Comparison of ENCODE assay signal across 8 cellular contexts in the genomic region with DNA sequence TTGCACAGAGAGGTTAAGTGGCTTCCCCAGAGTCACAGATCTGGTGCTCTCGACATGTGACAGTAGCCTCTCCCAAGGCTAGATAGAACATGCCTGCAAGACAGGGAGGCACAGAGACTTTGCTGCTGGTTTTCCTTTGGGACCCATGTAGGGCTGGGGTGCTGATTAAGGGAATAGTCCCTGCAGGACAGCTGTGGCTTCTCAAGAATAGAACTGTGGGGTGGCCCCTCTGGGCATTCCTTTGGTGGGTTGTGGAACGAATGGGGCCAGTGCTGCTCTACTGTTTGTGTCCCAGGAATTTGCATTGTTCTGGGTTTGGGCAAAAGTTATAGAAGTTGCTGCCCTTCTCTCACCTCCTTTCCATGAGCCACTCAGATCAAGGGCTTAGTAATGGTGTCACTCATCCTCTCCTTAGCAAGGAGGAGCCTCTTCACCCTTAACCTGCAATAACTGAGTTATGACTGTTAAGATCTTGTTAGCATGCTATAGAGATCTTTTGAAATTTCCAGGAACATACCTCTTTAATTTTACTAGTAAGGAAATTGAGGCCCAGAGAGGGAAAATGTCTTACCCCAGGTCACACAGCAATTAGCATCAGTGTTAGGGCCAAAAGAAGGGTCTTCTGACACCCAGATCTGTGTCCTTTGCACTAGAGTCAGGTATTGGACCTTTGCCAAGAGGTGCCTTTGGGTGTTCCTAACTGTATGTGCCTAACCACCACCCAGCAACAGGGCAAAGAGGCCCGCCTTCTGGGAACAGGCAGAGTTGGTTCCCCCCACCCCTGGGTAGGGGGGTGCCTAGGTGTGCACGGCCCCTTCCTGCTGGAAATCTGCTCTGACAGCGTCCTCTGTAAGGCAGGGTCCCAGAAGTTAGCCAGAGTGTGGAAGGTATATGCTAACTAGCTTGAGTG. TPM values are rescaled to one million over a fixed set of nuclear protein-coding genes. Genes with fewer than 3 reads are reported as not detected.
DNase-seq lines count a peak whose midpoint lies in the region; ATAC-seq, FAIRE-seq and TF ChIP-seq lines count a peak whose summit lies in the region.

No MANE protein-coding gene starts in this region.

- peak overlapping the region; percentile 33 for H3K9ac ChIP-seq in rectal smooth muscle tissue (ENCODE audit: low read length)

- no peak for FAIRE-seq in frontal cortex (lab: Jason Lieb, UNC)

- peaks cover 76% of the 10 kb centered on the region for H3K4me1 ChIP-seq in PC-9 (replicated peaks; ENCODE audit: insufficient read depth)
- H3K4me1 ChIP-seq in rectal smooth muscle tissue (ENCODE audit: control insufficient read depth, insufficient read depth, low read length), result peaks cover 84% of the 10 kb centered on the region

- no peak overlapping the region for H3K4me3 ChIP-seq in PC-9
- H3K4me3 ChIP-seq in rectal smooth muscle tissue (ENCODE audit: low read length), result no peak overlapping the region

- intact Hi-C loops in PC-9 (cut with micrococcal nuclease; ENCODE audit: unreplicated experiment), result no loop called here

- no peak overlapping the region for H2AFZ ChIP-seq in PC-9

- peaks cover 68% of the 10 kb centered on the region for H3F3A ChIP-seq in PC-9 (ENCODE audit: insufficient read depth, low read depth)

- peak; percentile 12 for ATAC-seq in GM21717 (IDR thresholded peaks at IDR 0.05; ENCODE audit: unreplicated experiment)
- ATAC-seq in GM21737 (IDR thresholded peaks at IDR 0.05; ENCODE audit: unreplicated experiment), result no peak

- H3K9me3 ChIP-seq in PC-9 (ENCODE audit: insufficient read depth, low read depth), result no peaks in the 10 kb centered on the region

- POLR2A ChIA-PET in PC-9 (lab: Charles Lee; ENCODE audit: unreplicated experiment), result interaction anchor here (0.6 kb wide), 1 partner anchor 38 kb away, joined by 17 read pairs; no protein-coding TSS in a partner anchor

- DNase-seq in PC-9 (peak in 1 of 2 experiments; percentile 65), epithelial cell of prostate (ENCODE audit: low read depth, low spot score) (no peak), frontal cortex (ENCODE audit: low spot score in 2 of 2) (no peak), NCI-H2227 treated with DMSO at 0.1 percent for 48 hours (lab: John Stamatoyannopoulos, UW) (no peak), NCI-H1048 (lab: John Stamatoyannopoulos, UW) (no peak)

- peaks cover 44% of the 10 kb centered on the region for H3K36me3 ChIP-seq in PC-9 (ENCODE audit: low read depth)
- peaks cover 21% of the 10 kb centered on the region for H3K36me3 ChIP-seq in rectal smooth muscle tissue (ENCODE audit: control insufficient read depth, insufficient read depth, low read length)

- H4K20me1 ChIP-seq in PC-9 (ENCODE audit: insufficient read depth), result no peaks in the 10 kb centered on the region

- H3K27me3 ChIP-seq in PC-9 (ENCODE audit: insufficient read depth, low read depth), result no peaks in the 10 kb centered on the region
- H3K27me3 ChIP-seq in rectal smooth muscle tissue (ENCODE audit: control insufficient read depth, insufficient read depth, low read length), result no peaks in the 10 kb centered on the region

- no peaks in the 10 kb centered on the region for H3K9me2 ChIP-seq in PC-9 (ENCODE audit: insufficient read depth)

- H3K4me2 ChIP-seq in PC-9, result peak overlapping the region; percentile 70

- H3K27ac ChIP-seq in PC-9 (peak overlapping the region; percentile 86; the same call in 1 of the 2 replicates), epithelial cell of prostate (peak overlapping the region; percentile 99), rectal smooth muscle tissue (ENCODE audit: low read depth, low read length) (peak overlapping the region; percentile 96)

- H3K79me2 ChIP-seq in PC-9 (ENCODE audit: low read depth), result peaks cover 60% of the 10 kb centered on the region

- BruUV-seq in PC-9 (replicated peaks; lab: Mats Ljungman, UMichigan), result no TSS peak

- no peak for TF ChIP-seq CTCF in PC-9 (conservative IDR thresholded peaks at IDR 0.05)

- CTCF ChIA-PET in PC-9 (lab: Charles Lee), result no interaction called here

RNA-seq across cellular contexts. Expression of a gene that starts 31.4 kb away (rescaled TPM):
- total RNA-seq in PC-9 (2021) (319 and 374 TPM in 2 replicates), frontal cortex (26.5 TPM)

Comparison
In these comparisons a context has a peak if more than half of its experiments do, and no peak if none do; other contexts are left out.
1. RNA of a gene that starts 31.4 kb away (total RNA-seq): 319 to 374 TPM in PC-9; 26.5 TPM in frontal cortex (single experiment); every median in the first group is over 10 times any median in the second.
2. Peak in every context shown above with its lines, with median percentiles within 50 percentile points of each other: H3K27ac ChIP-seq.